ENCODE assay signal across 11 cellular contexts in genomic region chr18:54712315-54712714, GRCh38.
DNase-seq lines count a peak whose midpoint lies in the region; ATAC-seq and TF ChIP-seq lines count a peak whose summit lies in the region.
"Had no signal": no experiment of that assay in that cellular context is flagged by ENCODE, and none has a peak within 500 bp of the region (broad histone marks: within the 10 kb centered on the region; RNA-seq: fewer than 3 reads in every experiment).

No MANE protein-coding gene starts in this region.

- no peak for TF ChIP-seq CTCF in RWPE2 (IDR thresholded peaks at IDR 0.05; ENCODE audit: poor library complexity, severe bottlenecking)

- no peak overlapping the region for H3K4me3 Mint-ChIP-seq in activated CD4-positive, alpha-beta memory T cell treated with anti-CD3 and anti-CD28 coated beads for 36 hours
- H3K4me3 Mint-ChIP-seq in activated CD4-positive, alpha-beta memory T cell treated with anti-CD3 and anti-CD28 coated beads, Interleukin-2, amount 10 ng/mL, durations not matched to agents 7 days and 5 days, result no peak overlapping the region

- intact Hi-C loops in activated CD4-positive, alpha-beta memory T cell treated with anti-CD3 and anti-CD28 coated beads for 36 hours (cut with micrococcal nuclease), result loop anchor here (2.0 to 10.0 kb wide), 6 partner anchors 116 to 528 kb away; partner anchors contain the start of gene RAB27B

- peaks cover 5% of the 10 kb centered on the region for H3K27me3 Mint-ChIP-seq in activated CD4-positive, alpha-beta memory T cell treated with anti-CD3 and anti-CD28 coated beads for 36 hours
- H3K27me3 Mint-ChIP-seq in activated CD4-positive, alpha-beta memory T cell treated with anti-CD3 and anti-CD28 coated beads, Interleukin-2, amount 10 ng/mL, durations not matched to agents 7 days and 5 days, result peaks cover 4% of the 10 kb centered on the region

- no peaks in the 10 kb centered on the region for H3K9me3 Mint-ChIP-seq in activated CD4-positive, alpha-beta memory T cell treated with anti-CD3 and anti-CD28 coated beads for 36 hours
- H3K9me3 Mint-ChIP-seq in activated CD4-positive, alpha-beta memory T cell treated with anti-CD3 and anti-CD28 coated beads, Interleukin-2, amount 10 ng/mL, durations not matched to agents 7 days and 5 days, result peaks cover 4% of the 10 kb centered on the region

- ATAC-seq in RWPE2 (ENCODE audit: low read depth) (peak; percentile 96), GM18520 (IDR thresholded peaks at IDR 0.05; ENCODE audit: unreplicated experiment) (no peak), GM21526 (IDR thresholded peaks at IDR 0.05; ENCODE audit: low FRiP score, unreplicated experiment) (no peak)

- peak; percentile 40 for DNase-seq in activated CD4-positive, alpha-beta memory T cell treated with anti-CD3 and anti-CD28 coated beads for 36 hours
- DNase-seq in activated CD4-positive, alpha-beta memory T cell treated with anti-CD3 and anti-CD28 coated beads, Interleukin-2, amount 10 ng/mL, durations not matched to agents 7 days and 5 days, result no peak
- no peak for DNase-seq in RWPE2 (ENCODE audit: low spot score)
- peak; percentile 14 to 40 for DNase-seq in erythroblast (lab: John Stamatoyannopoulos, UW)
- DNase-seq in skeletal muscle cell (ENCODE audit: low read depth), result peak; percentile 49
- DNase-seq in kidney glomerular epithelial cell (lab: John Stamatoyannopoulos, UW), result no peak
- DNase-seq: activated CD4-positive, CD25-positive, alpha-beta regulatory T cell; NCI-H187 treated with DMSO at 0.1 percent for 48 hours had no signal

- no peaks in the 10 kb centered on the region for H3K27me3 ChIP-seq in RWPE2 (ENCODE audit: insufficient read depth, poor library complexity, severe bottlenecking)
- H3K27me3 ChIP-seq: right atrium auricular region had no signal

- H3K36me3 ChIP-seq in RWPE2 (ENCODE audit: low read depth), result no peaks in the 10 kb centered on the region
- H3K36me3 ChIP-seq: right atrium auricular region had no signal

- CTCF ChIA-PET in activated CD4-positive, alpha-beta memory T cell treated with anti-CD3 and anti-CD28 coated beads for 36 hours (lab: Charles Lee), result no interaction called here
- CTCF ChIA-PET in activated CD4-positive, alpha-beta memory T cell treated with anti-CD3 and anti-CD28 coated beads, Interleukin-2, amount 10 ng/mL, durations not matched to agents 7 days and 5 days (lab: Charles Lee), result no interaction called here

- no peaks in the 10 kb centered on the region for H3K9me3 ChIP-seq in RWPE2 (ENCODE audit: severe bottlenecking)
- H3K9me3 ChIP-seq: right atrium auricular region had no signal

- H3K27ac ChIP-seq in RWPE2 (ENCODE audit: poor library complexity, severe bottlenecking), result peak overlapping the region; percentile 41
- H3K27ac ChIP-seq: right atrium auricular region had no signal

- H3K36me3 Mint-ChIP-seq in activated CD4-positive, alpha-beta memory T cell treated with anti-CD3 and anti-CD28 coated beads for 36 hours, result no peaks in the 10 kb centered on the region
- peaks cover 3% of the 10 kb centered on the region for H3K36me3 Mint-ChIP-seq in activated CD4-positive, alpha-beta memory T cell treated with anti-CD3 and anti-CD28 coated beads, Interleukin-2, amount 10 ng/mL, durations not matched to agents 7 days and 5 days (ENCODE audit: low read depth)

- peaks cover 30% of the 10 kb centered on the region for H3K4me1 Mint-ChIP-seq in activated CD4-positive, alpha-beta memory T cell treated with anti-CD3 and anti-CD28 coated beads for 36 hours (ENCODE audit: low read depth)
- peaks cover 50% of the 10 kb centered on the region for H3K4me1 Mint-ChIP-seq in activated CD4-positive, alpha-beta memory T cell treated with anti-CD3 and anti-CD28 coated beads, Interleukin-2, amount 10 ng/mL, durations not matched to agents 7 days and 5 days

- peaks cover 12% of the 10 kb centered on the region for H3K4me1 ChIP-seq in RWPE2 (ENCODE audit: insufficient read depth, poor library complexity, severe bottlenecking)
- H3K4me1 ChIP-seq: right atrium auricular region had no signal

- POLR2A ChIA-PET in activated CD4-positive, alpha-beta memory T cell treated with anti-CD3 and anti-CD28 coated beads for 36 hours (lab: Charles Lee), result no interaction called here
- POLR2A ChIA-PET in activated CD4-positive, alpha-beta memory T cell treated with anti-CD3 and anti-CD28 coated beads, Interleukin-2, amount 10 ng/mL, durations not matched to agents 7 days and 5 days (lab: Charles Lee), result no interaction called here

- no peak overlapping the region for H3K4me3 ChIP-seq in RWPE2 (ENCODE audit: severe bottlenecking)
- H3K4me3 ChIP-seq in skeletal muscle cell (ENCODE audit: low read depth, low read length), result no peak overlapping the region
- H3K4me3 ChIP-seq: right atrium auricular region had no signal

- no peak overlapping the region for H3K27ac Mint-ChIP-seq in activated CD4-positive, alpha-beta memory T cell treated with anti-CD3 and anti-CD28 coated beads for 36 hours
- H3K27ac Mint-ChIP-seq in activated CD4-positive, alpha-beta memory T cell treated with anti-CD3 and anti-CD28 coated beads, Interleukin-2, amount 10 ng/mL, durations not matched to agents 7 days and 5 days, result no peak overlapping the region

- no peak for TF ChIP-seq POLR2A in erythroblast (IDR thresholded peaks at IDR 0.05; ENCODE audit: low read length)

Comparison
In these comparisons a context has a peak if more than half of its experiments do, and no peak if none do; other contexts are left out.
1. DNase-seq: peak in activated CD4-positive, alpha-beta memory T cell treated with anti-CD3 and anti-CD28 coated beads for 36 hours (single experiment), erythroblast (2 of 2) and skeletal muscle cell (single experiment); none in activated CD4-positive, alpha-beta memory T cell treated with anti-CD3 and anti-CD28 coated beads, Interleukin-2, amount 10 ng/mL, durations not matched to agents 7 days and 5 days (single experiment), RWPE2 (single experiment) and kidney glomerular epithelial cell (single experiment).